Comparison of ENCODE assay signal across 8 cellular contexts in the genomic region with DNA sequence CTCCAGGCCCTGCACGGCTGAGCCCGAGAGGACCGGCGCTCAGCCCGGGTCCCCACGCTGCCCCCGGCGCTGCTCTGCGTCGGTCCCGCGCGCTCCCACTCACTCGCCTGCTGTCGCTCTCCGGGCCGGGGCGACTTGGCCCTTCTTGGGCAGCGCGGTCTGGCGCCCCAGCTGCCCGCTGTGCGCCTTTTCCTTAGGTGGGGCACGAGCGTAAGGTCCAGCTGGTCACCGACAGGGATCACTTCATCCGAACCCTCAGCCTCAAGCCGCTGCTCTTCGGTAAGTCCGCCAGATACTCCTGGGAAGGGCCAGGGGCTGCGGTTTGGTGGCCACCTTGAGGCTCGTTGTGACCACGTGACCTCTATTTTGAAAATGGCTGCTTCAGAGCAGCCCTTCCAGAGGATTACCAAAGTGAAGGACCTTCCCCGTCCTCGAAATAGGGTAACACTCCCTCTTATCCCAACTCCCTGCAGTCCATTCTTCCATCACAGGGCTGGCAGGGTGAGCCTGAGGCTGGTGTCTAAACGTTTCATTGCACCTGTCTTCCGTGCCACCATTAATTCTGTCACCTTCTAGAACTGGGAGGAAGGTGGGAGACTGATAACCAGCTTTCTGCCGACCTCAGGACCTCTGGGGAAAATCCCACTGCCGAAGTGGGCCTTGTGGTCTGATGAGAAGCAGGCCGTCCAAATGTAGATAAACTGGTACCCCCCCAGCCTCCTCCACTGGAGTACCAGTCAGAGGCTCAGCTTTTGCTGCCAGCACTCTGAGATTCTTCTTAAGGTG. TPM values are rescaled to one million over a fixed set of nuclear protein-coding genes. Genes with fewer than 3 reads are reported as not detected.
DNase-seq lines count a peak whose midpoint lies in the region; ATAC-seq and TF ChIP-seq lines count a peak whose summit lies in the region.

No MANE protein-coding gene starts in this region.

- 4% methylated on average over 39 of the region's 40 CpGs for WGBS in prostate gland

- ATAC-seq in HG03520 (IDR thresholded peaks at IDR 0.05; ENCODE audit: unreplicated experiment) (peak; percentile 15), HG03342 (IDR thresholded peaks at IDR 0.05; ENCODE audit: unreplicated experiment) (no peak)
- peak; percentile 12 to 24 for ATAC-seq in activated T-cell treated with anti-CD3 and anti-CD28 coated beads, Interleukin-2, amount 50 U/mL, for 72 hours (replicated peaks in 1 of 2)

- H3K27ac ChIP-seq in A673 (ENCODE audit: low read depth, low read length, poor library complexity, severe bottlenecking) (peak overlapping the region; percentile 75), prostate gland (peak overlapping the region; percentile 85 to 88)

- DNase-seq in A673 (ENCODE audit: low spot score), result no peak
- DNase-seq in G401 (ENCODE audit: low spot score), result peak; percentile 72
- DNase-seq in activated T-cell treated with anti-CD3 and anti-CD28 coated beads, Interleukin-2, amount 50 U/mL, for 72 hours, result peak; percentile 39 to 47
- peak; percentile 32 for DNase-seq in glutamatergic neuron
- no peak for DNase-seq in prostate gland (ENCODE audit: low spot score)
- DNase-seq in H4 (ENCODE audit: low spot score), result no peak

- peak overlapping the region; percentile 94 for H3K27ac Mint-ChIP-seq in activated T-cell treated with anti-CD3 and anti-CD28 coated beads, Interleukin-2, amount 50 U/mL, for 72 hours
- peak overlapping the region; percentile 55 for H3K27ac Mint-ChIP-seq in glutamatergic neuron (ENCODE audit: unreplicated experiment)

- intact Hi-C loops in A673 (cut with micrococcal nuclease; ENCODE audit: unreplicated experiment), result no loop called here
- intact Hi-C loops in prostate gland (cut with DNase I), result loop anchor here (2.0 kb wide), 1 partner anchor 16 kb away; a partner anchor contains a TSS

- no peak for TF ChIP-seq POLR2A in prostate gland (IDR thresholded peaks at IDR 0.05)

- H3K4me3 ChIP-seq in A673 (ENCODE audit: low read depth, low read length, poor library complexity, severe bottlenecking) (peak overlapping the region; percentile 64), prostate gland (peak overlapping the region; percentile 74 to 75)

- no TSS peak for BruUV-seq in A673 (replicated peaks; lab: Mats Ljungman, UMichigan)

- H3K9me3 ChIP-seq in A673 (ENCODE audit: low read depth, low read length, poor library complexity, severe bottlenecking), result no peaks in the 10 kb centered on the region
- H3K9me3 ChIP-seq in prostate gland, result no peaks in the 10 kb centered on the region

- peaks cover 62% of the 10 kb centered on the region for H3K4me1 Mint-ChIP-seq in activated T-cell treated with anti-CD3 and anti-CD28 coated beads, Interleukin-2, amount 50 U/mL, for 72 hours (ENCODE audit: low read depth)
- peaks cover 8% of the 10 kb centered on the region for H3K4me1 Mint-ChIP-seq in glutamatergic neuron (ENCODE audit: low read depth, unreplicated experiment)

- CTCF ChIA-PET in A673 (lab: Charles Lee), result no interaction called here

- H3K4me1 ChIP-seq in A673 (ENCODE audit: insufficient read depth, low read length, poor library complexity, severe bottlenecking), result peaks cover 3% of the 10 kb centered on the region
- peaks cover 3% of the 10 kb centered on the region for H3K4me1 ChIP-seq in prostate gland (replicated peaks)

- in situ Hi-C loops in G401 (cut with HindIII; ENCODE audit: low sequenced_read_pairs), result no loop called here

- H3K27me3 ChIP-seq in A673 (replicated peaks; ENCODE audit: insufficient read depth, low read depth, low read length, poor library complexity), result no peaks in the 10 kb centered on the region
- H3K27me3 ChIP-seq in prostate gland (replicated peaks; ENCODE audit: insufficient read depth), result no peaks in the 10 kb centered on the region

- TF ChIP-seq CTCF in A673 (conservative IDR thresholded peaks at IDR 0.05; ENCODE audit: low read depth, low read length) (no peak), glutamatergic neuron (IDR thresholded peaks at IDR 0.05; ENCODE audit: partially characterized antibody, unreplicated experiment) (no peak), prostate gland (IDR thresholded peaks at IDR 0.05) (no peak)

- peaks cover 0 to 8% of the 10 kb centered on the region in 2 donors for H3K36me3 Mint-ChIP-seq in activated T-cell treated with anti-CD3 and anti-CD28 coated beads, Interleukin-2, amount 50 U/mL, for 72 hours (ENCODE audit: insufficient read depth in 2 of 2)
- H3K36me3 Mint-ChIP-seq in glutamatergic neuron (ENCODE audit: unreplicated experiment), result no peaks in the 10 kb centered on the region

- H3K36me3 ChIP-seq in A673 (ENCODE audit: insufficient read depth, low read length, poor library complexity, severe bottlenecking) (no peaks in the 10 kb centered on the region), prostate gland (no peaks in the 10 kb centered on the region)

- H3K27me3 Mint-ChIP-seq in activated T-cell treated with anti-CD3 and anti-CD28 coated beads, Interleukin-2, amount 50 U/mL, for 72 hours (ENCODE audit: low read depth), result no peaks in the 10 kb centered on the region
- peaks cover 9% of the 10 kb centered on the region for H3K27me3 Mint-ChIP-seq in glutamatergic neuron (ENCODE audit: unreplicated experiment)

- H3K9me3 Mint-ChIP-seq in activated T-cell treated with anti-CD3 and anti-CD28 coated beads, Interleukin-2, amount 50 U/mL, for 72 hours, result no peaks in the 10 kb centered on the region
- peaks cover 3% of the 10 kb centered on the region for H3K9me3 Mint-ChIP-seq in glutamatergic neuron (ENCODE audit: unreplicated experiment)

- POLR2A ChIA-PET in A673 (lab: Charles Lee; ENCODE audit: low non-redundant PET), result no interaction called here

- H3K4me3 Mint-ChIP-seq in activated T-cell treated with anti-CD3 and anti-CD28 coated beads, Interleukin-2, amount 50 U/mL, for 72 hours, result peak overlapping the region; percentile 97 to 98
- H3K4me3 Mint-ChIP-seq in glutamatergic neuron (ENCODE audit: unreplicated experiment), result peak overlapping the region; percentile 87

RNA-seq across cellular contexts. Expression of a gene that starts 0.8 kb away (rescaled TPM):
- total RNA-seq in A673 (2021) (13.3 and 14.9 TPM in 2 replicates), glutamatergic neuron (ENCODE audit: unreplicated experiment) (18.4 TPM), prostate gland (100 to 1,000 TPM in 1 of 2 donors, 10 to 100 TPM in 1; 56.0 to 101 TPM)
- 0.03 TPM in 1 of 2 replicates, not detected in the other for total RNA-seq in G401 (2014; rRNA removed; shearing (Covaris generic))
- total RNA-seq in activated T-cell treated with anti-CD3 and anti-CD28 coated beads, Interleukin-2, amount 50 U/mL, for 72 hours, result 10 to 100 TPM; 42.0 to 45.7 TPM
- total RNA-seq in H4 (2014; rRNA removed; shearing (Covaris generic)), result 12.8 and 22.0 TPM in 2 replicates

RNA-seq across cellular contexts. Expression of a gene that starts 16.4 kb away (rescaled TPM):
- total RNA-seq in A673 (2021) (88.5 and 93.7 TPM in 2 replicates), glutamatergic neuron (ENCODE audit: unreplicated experiment) (236 TPM), prostate gland (100 to 1,000 TPM; 128 to 223 TPM)
- 154 and 164 TPM in 2 replicates for total RNA-seq in G401 (2014; rRNA removed; shearing (Covaris generic))
- 100 to 1,000 TPM; 145 to 159 TPM for total RNA-seq in activated T-cell treated with anti-CD3 and anti-CD28 coated beads, Interleukin-2, amount 50 U/mL, for 72 hours
- 25.3 and 29.6 TPM in 2 replicates for total RNA-seq in H4 (2014; rRNA removed; shearing (Covaris generic))

RNA-seq across cellular contexts. Expression of a gene that starts 27.6 kb away (rescaled TPM):
- total RNA-seq in A673 (2021) (13.2 and 15.8 TPM in 2 replicates), glutamatergic neuron (ENCODE audit: unreplicated experiment) (26.3 TPM), prostate gland (10 to 100 TPM; 50.2 to 60.3 TPM)
- 49.6 and 62.8 TPM in 2 replicates for total RNA-seq in G401 (2014; rRNA removed; shearing (Covaris generic))
- total RNA-seq in activated T-cell treated with anti-CD3 and anti-CD28 coated beads, Interleukin-2, amount 50 U/mL, for 72 hours, result 10 to 100 TPM; 24.8 to 29.8 TPM
- total RNA-seq in H4 (2014; rRNA removed; shearing (Covaris generic)), result 31.4 and 44.1 TPM in 2 replicates

RNA-seq across cellular contexts. Expression of a gene that starts 31.1 kb away (rescaled TPM):
- 36.6 and 39.1 TPM in 2 replicates for total RNA-seq in A673 (2021)
- total RNA-seq in G401 (2014; rRNA removed; shearing (Covaris generic)), result 90.8 and 109 TPM in 2 replicates
- 10 to 100 TPM; 31.9 to 35.1 TPM for total RNA-seq in activated T-cell treated with anti-CD3 and anti-CD28 coated beads, Interleukin-2, amount 50 U/mL, for 72 hours
- 50.6 TPM for total RNA-seq in glutamatergic neuron (ENCODE audit: unreplicated experiment)
- 100 to 1,000 TPM; 168 to 183 TPM for total RNA-seq in prostate gland
- total RNA-seq in H4 (2014; rRNA removed; shearing (Covaris generic)), result 80.9 and 87.8 TPM in 2 replicates

RNA-seq across cellular contexts. Expression of a gene that starts 38.4 kb away (rescaled TPM):
- total RNA-seq in A673 (2021), result 190 and 196 TPM in 2 replicates
- total RNA-seq in G401 (2014; rRNA removed; shearing (Covaris generic)), result 248 and 315 TPM in 2 replicates
- 100 to 1,000 TPM; 490 to 562 TPM for total RNA-seq in activated T-cell treated with anti-CD3 and anti-CD28 coated beads, Interleukin-2, amount 50 U/mL, for 72 hours
- 100 TPM for total RNA-seq in glutamatergic neuron (ENCODE audit: unreplicated experiment)
- total RNA-seq in prostate gland, result 100 to 1,000 TPM; 110 to 186 TPM
- 314 and 330 TPM in 2 replicates for total RNA-seq in H4 (2014; rRNA removed; shearing (Covaris generic))

Comparison
In these comparisons a context has a peak if more than half of its experiments do, and no peak if none do; other contexts are left out.
1. DNase-seq: peak in G401 (single experiment), activated T-cell treated with anti-CD3 and anti-CD28 coated beads, Interleukin-2, amount 50 U/mL, for 72 hours (2 of 2) and glutamatergic neuron (single experiment); none in A673 (single experiment), prostate gland (single experiment) and H4 (single experiment).
2. RNA of a gene that starts 0.8 kb away (total RNA-seq): 56.0 to 101 TPM in prostate gland, 42.0 to 45.7 TPM in activated T-cell treated with anti-CD3 and anti-CD28 coated beads, Interleukin-2, amount 50 U/mL, for 72 hours, 18.4 TPM in glutamatergic neuron (single experiment), 13.3 to 14.9 TPM in A673 and 12.8 to 22.0 TPM in H4; 0.03 TPM in G401; every median in the first group is over 10 times any median in the second.